In genomic region chr13:36606060-36606459, GRCh38 we compare ENCODE assay signal across 29 cellular contexts.
"Had no signal": no experiment of that assay in that cellular context is flagged by ENCODE, and none has a peak within 500 bp of the region (broad histone marks: within the 10 kb centered on the region; RNA-seq: fewer than 3 reads in every experiment).

No MANE protein-coding gene starts in this region.

- H3K4me1 Mint-ChIP-seq: activated CD4-positive, alpha-beta T cell treated with anti-CD3 and anti-CD28 coated beads, Interleukin-2, amount 10 ng/mL, durations not matched to agents 24 days and 14 days; activated naive CD4-positive, alpha-beta T cell treated with anti-CD3 and anti-CD28 coated beads, Interleukin-2, amount 50 U/mL, for 24 hours; activated naive CD8-positive, alpha-beta T cell treated with anti-CD3 and anti-CD28 coated beads, Interleukin-2, amount 10 ng/mL, durations not matched to agents 7 days and 5 days; activated T-helper 17 cell treated with anti-CD3 and anti-CD28 coated beads, Interleukin-2, amount 50 U/mL, for 72 hours; brain had no signal

- H3K36me3 Mint-ChIP-seq: activated naive CD4-positive, alpha-beta T cell treated with anti-CD3 and anti-CD28 coated beads, Interleukin-2, amount 50 U/mL, for 24 hours; activated naive CD8-positive, alpha-beta T cell treated with anti-CD3 and anti-CD28 coated beads, Interleukin-2, amount 10 ng/mL, durations not matched to agents 7 days and 5 days; brain had no signal

- H3K27me3 Mint-ChIP-seq: activated CD4-positive, alpha-beta T cell treated with anti-CD3 and anti-CD28 coated beads, Interleukin-2, amount 10 ng/mL, durations not matched to agents 24 days and 14 days; activated CD8-positive, alpha-beta T cell treated with anti-CD3 and anti-CD28 coated beads for 36 hours; activated naive CD4-positive, alpha-beta T cell treated with anti-CD3 and anti-CD28 coated beads, Interleukin-2, amount 50 U/mL, for 24 hours; activated naive CD8-positive, alpha-beta T cell treated with anti-CD3 and anti-CD28 coated beads, Interleukin-2, amount 10 ng/mL, durations not matched to agents 7 days and 5 days; activated T-helper 17 cell treated with anti-CD3 and anti-CD28 coated beads, Interleukin-2, amount 50 U/mL, for 72 hours had no signal

- ATAC-seq: activated CD8-positive, alpha-beta T cell treated with anti-CD3 and anti-CD28 coated beads for 36 hours; activated T-cell treated with anti-CD3 and anti-CD28 coated beads, Interleukin-2, amount 50 U/mL, for 72 hours; activated T-helper 17 cell treated with anti-CD3 and anti-CD28 coated beads, Interleukin-2, amount 50 U/mL, for 72 hours had no signal

- H3K4me3 Mint-ChIP-seq: activated CD4-positive, alpha-beta T cell treated with anti-CD3 and anti-CD28 coated beads, Interleukin-2, amount 10 ng/mL, durations not matched to agents 24 days and 14 days; activated CD8-positive, alpha-beta T cell treated with anti-CD3 and anti-CD28 coated beads for 36 hours; activated naive CD4-positive, alpha-beta T cell treated with anti-CD3 and anti-CD28 coated beads, Interleukin-2, amount 50 U/mL, for 24 hours; activated naive CD8-positive, alpha-beta T cell treated with anti-CD3 and anti-CD28 coated beads, Interleukin-2, amount 10 ng/mL, durations not matched to agents 7 days and 5 days; activated T-cell treated with anti-CD3 and anti-CD28 coated beads, Interleukin-2, amount 50 U/mL, for 72 hours; activated T-helper 17 cell treated with anti-CD3 and anti-CD28 coated beads, Interleukin-2, amount 50 U/mL, for 72 hours; brain had no signal

- H3K9me3 Mint-ChIP-seq: activated CD4-positive, alpha-beta T cell treated with anti-CD3 and anti-CD28 coated beads, Interleukin-2, amount 10 ng/mL, durations not matched to agents 24 days and 14 days; activated naive CD8-positive, alpha-beta T cell treated with anti-CD3 and anti-CD28 coated beads, Interleukin-2, amount 10 ng/mL, durations not matched to agents 7 days and 5 days; activated T-helper 17 cell treated with anti-CD3 and anti-CD28 coated beads, Interleukin-2, amount 50 U/mL, for 72 hours; brain had no signal

- H3K27ac Mint-ChIP-seq: activated CD4-positive, alpha-beta T cell treated with anti-CD3 and anti-CD28 coated beads, Interleukin-2, amount 10 ng/mL, durations not matched to agents 24 days and 14 days; activated CD8-positive, alpha-beta T cell treated with anti-CD3 and anti-CD28 coated beads for 36 hours; activated naive CD4-positive, alpha-beta T cell treated with anti-CD3 and anti-CD28 coated beads, Interleukin-2, amount 50 U/mL, for 24 hours; activated naive CD8-positive, alpha-beta T cell treated with anti-CD3 and anti-CD28 coated beads, Interleukin-2, amount 10 ng/mL, durations not matched to agents 7 days and 5 days; activated T-cell treated with anti-CD3 and anti-CD28 coated beads, Interleukin-2, amount 50 U/mL, for 72 hours; activated T-helper 17 cell treated with anti-CD3 and anti-CD28 coated beads, Interleukin-2, amount 50 U/mL, for 72 hours; brain had no signal

- DNase-seq: activated CD4-positive, alpha-beta T cell treated with anti-CD3 and anti-CD28 coated beads, Interleukin-2, amount 10 ng/mL, durations not matched to agents 24 days and 14 days; activated CD4-positive, alpha-beta T cell treated with anti-CD3 and anti-CD28 coated beads, Interleukin-2, amount 50 U/mL, for 4 hours; activated CD8-positive, alpha-beta T cell treated with anti-CD3 and anti-CD28 coated beads for 36 hours; activated gamma-delta T cell; activated naive CD4-positive, alpha-beta T cell treated with Interleukin-2 at 50 U/mL for 16 hours; activated naive CD8-positive, alpha-beta T cell treated with anti-CD3 and anti-CD28 coated beads, Interleukin-2, amount 10 ng/mL, durations not matched to agents 7 days and 5 days; activated T-cell treated with anti-CD3 and anti-CD28 coated beads, Interleukin-2, amount 50 U/mL, for 1 hour; activated T-cell treated with anti-CD3 and anti-CD28 coated beads, Interleukin-2, amount 50 U/mL, for 72 hours; caudate nucleus; cerebellar nuclear complex; MM.1S; NCI-H1092 treated with DMSO at 0.1 percent for 48 hours; NCI-H1417; NCI-H146; NCI-H187; NCI-H2029 treated with DMSO at 0.1 percent for 48 hours; NCI-H2107; NCI-H2171; NCI-H510A; NCI-H526 treated with DMSO at 0.1 percent for 48 hours; NCI-H774; NK-92 treated with Interleukin-12 subunit alpha and Interleukin-12 subunit beta, amount 100 ng/mL, for 24 hours; PC-9; Right ventricle myocardium superior; SW 1271; T1000 had no signal
